8 cellular contexts compared by ENCODE assay signal in the genomic region with DNA sequence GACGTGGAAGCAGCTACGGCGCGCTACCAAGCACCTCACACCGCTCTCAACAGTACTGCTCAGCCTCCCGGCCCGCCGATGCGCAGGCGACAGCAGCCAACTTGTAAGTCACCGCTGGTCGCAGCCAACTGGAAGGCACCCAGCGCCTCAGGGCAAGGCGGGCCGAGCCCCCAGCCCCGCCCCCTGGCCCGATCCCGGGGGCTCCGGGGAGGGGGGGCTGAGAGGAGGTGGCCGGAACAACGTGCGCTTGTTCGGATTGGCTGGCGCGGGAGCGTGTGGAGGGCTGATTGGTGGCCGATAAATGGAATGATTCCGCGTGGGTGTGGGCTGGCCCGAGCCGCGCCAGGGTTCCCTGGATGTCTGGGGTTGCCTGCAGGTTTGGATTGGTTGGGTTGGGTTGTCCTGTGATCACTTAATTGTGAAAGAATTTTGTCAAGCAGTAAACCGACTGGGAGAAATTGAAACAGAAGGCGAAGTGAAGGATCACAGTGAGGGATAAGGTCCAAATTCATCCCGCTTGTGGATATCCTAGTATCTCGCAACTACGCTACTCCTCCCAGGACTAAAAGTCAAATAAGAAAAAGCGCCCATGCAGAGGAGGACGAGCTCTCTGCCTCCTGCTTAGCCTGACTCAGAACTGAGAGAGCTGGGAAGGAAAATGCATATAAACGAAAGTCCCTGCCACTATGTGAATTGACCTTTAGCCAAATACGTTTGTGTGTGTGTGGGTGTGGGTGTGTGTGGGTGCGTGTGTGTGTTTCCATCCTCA. TPM values are rescaled to one million over a fixed set of nuclear protein-coding genes. Genes with fewer than 3 reads are reported as not detected.
DNase-seq lines count a peak whose midpoint lies in the region; ATAC-seq and TF ChIP-seq lines count a peak whose summit lies in the region.

Gene STARD4 (minus strand): TSS at position 130 of the 769 bp plus-strand sequence. CDS start 5,102 bp downstream, outside the sequence.

- TF ChIP-seq POLR2A in GM18951 (IDR thresholded peaks at IDR 0.05; ENCODE audit: extremely low read depth, insufficient read depth, insufficient read length) = peak; percentile 99
- TF ChIP-seq POLR2A in spleen (IDR thresholded peaks at IDR 0.05) = peak; percentile 23 to 95 (median 88)

- no peaks in the 10 kb centered on the region for H3K27me3 Mint-ChIP-seq in central memory CD8-positive, alpha-beta T cell

- no peaks in the 10 kb centered on the region for H3K36me3 ChIP-seq in spleen

- peak within 1 kb of the TSS; percentile 97 for H3K27ac Mint-ChIP-seq in central memory CD8-positive, alpha-beta T cell (ENCODE audit: low read depth)

- no peaks in the 10 kb centered on the region for H3K9me3 Mint-ChIP-seq in central memory CD8-positive, alpha-beta T cell

- TF ChIP-seq CTCF in AG04450 (IDR thresholded peaks at IDR 0.05; ENCODE audit: low read depth, low read length) = no peak
- peak in 1 of 11 experiments; percentile 10 for TF ChIP-seq CTCF in spleen (IDR thresholded peaks at IDR 0.05 in 8 of 11, conservative IDR thresholded peaks at IDR 0.05 in 3 of 11)

- 0 to 1% (median 0%) methylated on average over 40 to 42 of the region's 42 CpGs for WGBS in spleen, 5 donors

- H3K4me3 ChIP-seq in AG04450 (ENCODE audit: low read depth, low read length) (peak within 1 kb of the TSS; percentile 97), spleen (peak within 1 kb of the TSS; percentile 64 to 91 (median 78))

- CTCF ChIA-PET in AG04450 (lab: Charles Lee) = interaction anchor here (0.8 to 6.2 kb wide), 2 partner anchors 19 to 38 kb away, joined by 3 to 61 read pairs; no protein-coding TSS in a partner anchor

- peak within 1 kb of the TSS; percentile 97 for H3K4me3 Mint-ChIP-seq in central memory CD8-positive, alpha-beta T cell

- DNase-seq in AG04450 (ENCODE audit: low read depth, low spot score) (peak; percentile 77), NCI-H345 (lab: John Stamatoyannopoulos, UW) (peak; percentile 95), inferior parietal cortex (ENCODE audit: extremely low spot score) (peak; percentile 93), spleen (peak; percentile 98)
- DNase-seq in activated CD4-positive, CD25-positive, alpha-beta regulatory T cell (lab: John Stamatoyannopoulos, UW) = peak; percentile 80 to 90 (median 86)
- peak; percentile 87 to 89 for DNase-seq in central memory CD8-positive, alpha-beta T cell (ENCODE audit: low spot score in 2 of 2)

- H3K27ac ChIP-seq in AG04450 (ENCODE audit: low read depth, low read length) (peak within 1 kb of the TSS; percentile 87), spleen (peak within 1 kb of the TSS; percentile 80 to 93 (median 90))

- peaks cover 12 to 42% (median 34%) of the 10 kb centered on the region in 6 donors for H3K4me1 ChIP-seq in spleen

- POLR2A ChIA-PET in AG04450 (lab: Yijun Ruan, JAX) = interaction anchor here (0.8 kb wide), 1 partner anchor 38 kb away, joined by 4 read pairs; no protein-coding TSS in a partner anchor

- in situ Hi-C loops in GM18951 (cut with MboI; ENCODE audit: low sequenced_read_pairs, unreplicated experiment) = no loop called here

- intact Hi-C loops in spleen (cut with DNase I; ENCODE audit: low total_unique reads) = no loop called here

- H3K27me3 ChIP-seq in AG04450 (ENCODE audit: control insufficient read depth, insufficient read depth, low read length) = no peaks in the 10 kb centered on the region
- H3K27me3 ChIP-seq in spleen (replicated peaks in 1 of 7) = no peaks in the 10 kb centered on the region

- peaks cover 38% of the 10 kb centered on the region for H3K4me1 Mint-ChIP-seq in central memory CD8-positive, alpha-beta T cell

- H3K36me3 Mint-ChIP-seq in central memory CD8-positive, alpha-beta T cell (ENCODE audit: insufficient read depth) = peaks cover 4% of the 10 kb centered on the region

- H3K9me3 ChIP-seq in AG04450 (ENCODE audit: control insufficient read depth, insufficient read depth, low read length) (peaks cover 4% of the 10 kb centered on the region; the same call in 1 of the 2 replicates), spleen (no peaks in the 10 kb centered on the region)

- ATAC-seq in HG03196 (IDR thresholded peaks at IDR 0.05; ENCODE audit: unreplicated experiment) = peak; percentile 94
- ATAC-seq in central memory CD8-positive, alpha-beta T cell (replicated peaks; ENCODE audit: extremely low read depth, poor library complexity, severe bottlenecking) = peak; percentile 92

RNA-seq across cellular contexts. Expression of gene STARD4, which starts in this region (rescaled TPM):
- polyA plus RNA-seq in AG04450 (2011; rRNA removed) = 20.1 and 24.3 TPM in 2 replicates
- 16.3 and 18.5 TPM in 2 replicates for polyA minus RNA-seq in AG04450 (2011; rRNA and poly(A)+ RNA removed)
- 10 to 100 TPM; 16.3 to 36.7 (median 25.4) TPM for total RNA-seq in spleen
- 10 to 100 TPM in 1 of 3 donors, 1 to 10 TPM in 2; 5.7 to 10.6 (median 7.3) TPM for polyA plus RNA-seq in spleen

Comparison
In these comparisons a context has a peak if more than half of its experiments do, and no peak if none do; other contexts are left out.
1. Peak in every context shown above with its lines: DNase-seq, ATAC-seq, H3K4me3 ChIP-seq and H3K27ac ChIP-seq.